ENCODE assay signal across 30 cellular contexts in genomic region chr21:37467082-37467481, GRCh38.
"Had no signal": no experiment of that assay in that cellular context is flagged by ENCODE, and none has a peak within 500 bp of the region (broad histone marks: within the 10 kb centered on the region; RNA-seq: fewer than 3 reads in every experiment).

No MANE protein-coding gene starts in this region.

- H3K4me3 Mint-ChIP-seq: activated naive CD8-positive, alpha-beta T cell treated with anti-CD3 and anti-CD28 coated beads, Interleukin-2, amount 10 ng/mL, durations not matched to agents 7 days and 5 days; activated T-cell treated with anti-CD3 and anti-CD28 coated beads, Interleukin-2, amount 50 U/mL, for 4 hours; brain; effector memory CD8-positive, alpha-beta T cell; nephron; stimulated activated naive B cell treated with anti-CD40 and anti-IgM and Interleukin-4, amounts not matched to agents 10 μg/mL and 1 μg/mL and 100 μg/mL, for 72 hours; T-cell; T-helper 2 cell treated with Interferon-gamma antibody and Interleukin-4, amounts not matched to agents 5 μg/mL and 100 μg/mL, for 36 hours had no signal

- H3K27ac ChIP-seq: ascending aorta, cardiac muscle cell, colonic mucosa, gastrocnemius medialis, neutrophil, sigmoid colon, stomach, thyroid gland, upper lobe of right lung had no signal

- H3K27me3 ChIP-seq: ascending aorta, cardiac muscle cell, colonic mucosa, gastrocnemius medialis, neutrophil, sigmoid colon, stomach, thyroid gland, upper lobe of right lung had no signal

- H3K4me3 ChIP-seq: ascending aorta, cardiac muscle cell, colonic mucosa, gastrocnemius medialis, sigmoid colon, stomach, thyroid gland, upper lobe of right lung had no signal

- DNase-seq: activated CD4-positive, alpha-beta T cell treated with anti-CD3 and anti-CD28 coated beads for 4 hours; activated CD4-positive, alpha-beta T cell treated with anti-CD3 and anti-CD28 coated beads, Interleukin-2, amount 50 U/mL, for 48 hours; activated CD4-positive, CD25-positive, alpha-beta regulatory T cell; activated CD8-positive, alpha-beta memory T cell treated with anti-CD3 and anti-CD28 coated beads, Interleukin-2, amount 50 U/mL, for 4 hours; activated naive CD8-positive, alpha-beta T cell treated with anti-CD3 and anti-CD28 coated beads, Interleukin-2, amount 10 ng/mL, durations not matched to agents 7 days and 5 days; activated T-cell treated with anti-CD3 and anti-CD28 coated beads, Interleukin-2, amount 50 U/mL, for 4 hours; cerebellar nuclear complex; colonic mucosa; effector memory CD8-positive, alpha-beta T cell; erythroblast; gastrocnemius medialis; glutamatergic neuron; left cardiac atrium; mesenchymal stem cell; sigmoid colon; small intestine; stimulated activated CD4-positive, alpha-beta T cell treated with anti-CD3 and anti-CD28 coated beads, Interleukin-4, amount 100 ng/mL, for 24 hours; stimulated activated CD8-positive, alpha-beta memory T cell treated with anti-CD3 and anti-CD28 coated beads, Interleukin-4, amount 100 ng/mL, for 48 hours; stimulated activated naive B cell treated with anti-CD40 and anti-IgM and Interleukin-4, amounts not matched to agents 10 μg/mL and 1 μg/mL and 100 μg/mL, for 72 hours; stomach; T-cell; thyroid gland; upper lobe of right lung had no signal

- H3K4me1 ChIP-seq: colonic mucosa had no signal

- H3K27ac Mint-ChIP-seq: activated naive CD8-positive, alpha-beta T cell treated with anti-CD3 and anti-CD28 coated beads, Interleukin-2, amount 10 ng/mL, durations not matched to agents 7 days and 5 days; activated T-helper 2 cell treated with anti-CD3 and anti-CD28 coated beads, Interferon-gamma antibody, Interleukin-2, Interleukin-4, amounts not matched to agents 10 μg/mL and 5 μg/mL and 100 μg/mL, durations not matched to agents 14 hours and 24 hours and 36 hours; nephron; stimulated activated naive B cell treated with anti-CD40 and anti-IgM and Interleukin-4, amounts not matched to agents 10 μg/mL and 1 μg/mL and 100 μg/mL, for 72 hours; T-helper 2 cell treated with Interferon-gamma antibody and Interleukin-4, amounts not matched to agents 5 μg/mL and 100 μg/mL, for 36 hours had no signal

- H3K9me3 Mint-ChIP-seq: activated naive CD8-positive, alpha-beta T cell treated with anti-CD3 and anti-CD28 coated beads, Interleukin-2, amount 10 ng/mL, durations not matched to agents 7 days and 5 days; activated T-cell treated with anti-CD3 and anti-CD28 coated beads, Interleukin-2, amount 50 U/mL, for 4 hours; activated T-helper 2 cell treated with anti-CD3 and anti-CD28 coated beads, Interferon-gamma antibody, Interleukin-2, Interleukin-4, amounts not matched to agents 10 μg/mL and 5 μg/mL and 100 μg/mL, durations not matched to agents 14 hours and 24 hours and 36 hours; effector memory CD8-positive, alpha-beta T cell; T-cell; T-helper 2 cell treated with Interferon-gamma antibody and Interleukin-4, amounts not matched to agents 5 μg/mL and 100 μg/mL, for 36 hours had no signal

- H3K27me3 Mint-ChIP-seq: activated naive CD8-positive, alpha-beta T cell treated with anti-CD3 and anti-CD28 coated beads, Interleukin-2, amount 10 ng/mL, durations not matched to agents 7 days and 5 days; effector memory CD8-positive, alpha-beta T cell; stimulated activated naive B cell treated with anti-CD40 and anti-IgM and Interleukin-4, amounts not matched to agents 10 μg/mL and 1 μg/mL and 100 μg/mL, for 72 hours; T-cell had no signal

- ATAC-seq: activated T-cell treated with anti-CD3 and anti-CD28 coated beads, Interleukin-2, amount 50 U/mL, for 4 hours; effector memory CD8-positive, alpha-beta T cell; gastrocnemius medialis; left cardiac atrium; stimulated activated naive B cell treated with anti-CD40 and anti-IgM and Interleukin-4, amounts not matched to agents 10 μg/mL and 1 μg/mL and 100 μg/mL, for 72 hours; T-cell; upper lobe of right lung had no signal
